10 cellular contexts compared by ENCODE assay signal in the genomic region with DNA sequence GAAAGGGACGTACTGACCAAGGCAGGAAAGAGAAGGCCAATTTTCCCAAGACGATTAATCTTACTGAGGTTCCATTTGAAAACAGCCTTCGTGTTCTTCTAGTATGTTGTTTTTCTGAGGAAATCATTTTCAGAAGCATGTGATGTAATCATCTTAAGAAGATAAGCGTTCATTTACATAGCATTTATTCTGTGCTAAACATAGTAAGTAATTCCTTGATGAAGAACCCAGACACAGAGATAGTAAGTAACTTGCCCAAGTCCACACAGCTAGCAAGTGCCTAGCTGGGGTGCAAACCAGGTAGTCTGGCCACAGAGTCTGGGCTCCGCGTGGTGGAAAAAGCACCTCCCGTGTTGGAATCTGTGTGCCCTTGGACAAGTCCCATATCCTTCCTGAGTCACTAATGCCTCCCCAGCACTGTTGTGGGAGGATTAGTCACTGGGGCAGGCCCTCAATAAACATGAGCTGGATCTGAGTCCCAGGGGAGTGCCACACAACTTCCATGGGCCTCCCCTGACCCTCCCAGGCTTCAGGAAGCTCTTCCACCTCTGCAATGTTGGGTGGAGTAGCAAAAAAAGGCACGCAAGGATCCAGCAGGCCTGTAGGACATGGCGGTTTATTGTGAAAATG. TPM values are rescaled to one million over a fixed set of nuclear protein-coding genes. Genes with fewer than 3 reads are reported as not detected.
DNase-seq lines count a peak whose midpoint lies in the region; ATAC-seq and TF ChIP-seq lines count a peak whose summit lies in the region.
"Had no signal": no experiment of that assay in that cellular context is flagged by ENCODE, and none has a peak within 500 bp of the region (broad histone marks: within the 10 kb centered on the region; RNA-seq: fewer than 3 reads in every experiment).

No MANE protein-coding gene starts in this region.

- H3K36me3 ChIP-seq in Peyer's patch (no peaks in the 10 kb centered on the region), esophagus muscularis mucosa (no peaks in the 10 kb centered on the region), neuronal stem cell (replicated peaks in 1 of 2; ENCODE audit: control insufficient read depth in 2 of 2, insufficient read depth in 2 of 2, low read length in 2 of 2) (no peaks in the 10 kb centered on the region)
- H3K36me3 ChIP-seq: cardiac muscle cell had no signal

- no peak overlapping the region for H4K91ac ChIP-seq in neuronal stem cell (ENCODE audit: low read depth, low read length, poor library complexity)

- no peak for TF ChIP-seq EP300 in esophagus muscularis mucosa (IDR thresholded peaks at IDR 0.05)

- no peaks in the 10 kb centered on the region for H3K9me3 ChIP-seq in Peyer's patch
- H3K9me3 ChIP-seq in esophagus muscularis mucosa = no peaks in the 10 kb centered on the region
- no peaks in the 10 kb centered on the region for H3K9me3 ChIP-seq in neuronal stem cell (replicated peaks in 1 of 2; ENCODE audit: control insufficient read depth in 2 of 2, insufficient read depth in 1 of 2, low read depth in 1 of 2, low read length in 2 of 2)

- TF ChIP-seq POLR2A in Peyer's patch (IDR thresholded peaks at IDR 0.05) (no peak), esophagus muscularis mucosa (IDR thresholded peaks at IDR 0.05; ENCODE audit: low read depth) (no peak)

- H2AFZ ChIP-seq in neuronal stem cell (ENCODE audit: low read length) = peak overlapping the region; percentile 84

- no peak overlapping the region for H2BK12ac ChIP-seq in neuronal stem cell (ENCODE audit: low read length)

- H3K27ac ChIP-seq in Peyer's patch (peak overlapping the region in 3 of 4 donors; percentile 55 to 82 (median 81)), esophagus muscularis mucosa (replicated peaks in 1 of 4) (peak overlapping the region; percentile 67 to 79 (median 76)), neuronal stem cell (replicated peaks; ENCODE audit: low read length) (no peak overlapping the region)
- H3K27ac ChIP-seq: cardiac muscle cell had no signal

- no peak overlapping the region for H3K4me2 ChIP-seq in neuronal stem cell (ENCODE audit: insufficient read depth, low read length, poor library complexity, severe bottlenecking)

- H3K4me1 ChIP-seq in Peyer's patch (peaks cover 0 to 10% (median 0%) of the 10 kb centered on the region in 4 donors), esophagus muscularis mucosa (peaks cover 19 to 32% (median 29%) of the 10 kb centered on the region in 4 donors), neuronal stem cell (ENCODE audit: control insufficient read depth in 2 of 2, insufficient read depth in 1 of 2, low read depth in 1 of 2, low read length in 2 of 2) (peaks cover 5 to 17% of the 10 kb centered on the region in 2 donors)

- WGBS in esophagus muscularis mucosa = 64% methylated on average over 8 of the region's 9 CpGs
- no CpG with 5 or more reads among the region's 9 CpGs for WGBS in neuronal stem cell (ENCODE audit: extremely low coverage in 2 of 2, insufficient read length in 2 of 2, insufficient replicate concordance in 1 of 2), 2 donors

- peak overlapping the region; percentile 76 for H2AK5ac ChIP-seq in neuronal stem cell (ENCODE audit: low read depth, low read length)

- H2BK15ac ChIP-seq in neuronal stem cell (ENCODE audit: low read length) = no peak overlapping the region

- TF ChIP-seq CTCF in AG10803 (conservative IDR thresholded peaks at IDR 0.05; ENCODE audit: low read length) (no peak), Peyer's patch (IDR thresholded peaks at IDR 0.05) (no peak), esophagus muscularis mucosa (IDR thresholded peaks at IDR 0.05) (no peak)

- peak overlapping the region; percentile 42 for H3K14ac ChIP-seq in neuronal stem cell (ENCODE audit: low read length)

- H2BK5ac ChIP-seq in neuronal stem cell (ENCODE audit: low read length) = peak overlapping the region; percentile 62

- H3K27me3 ChIP-seq in Peyer's patch = no peaks in the 10 kb centered on the region
- no peaks in the 10 kb centered on the region for H3K27me3 ChIP-seq in esophagus muscularis mucosa
- H3K27me3 ChIP-seq in neuronal stem cell (ENCODE audit: control insufficient read depth in 3 of 3, insufficient read depth in 3 of 3, low read depth in 1 of 3, low read length in 3 of 3) = peaks cover 0 to 7% (median 0%) of the 10 kb centered on the region in 3 experiments
- H3K27me3 ChIP-seq: cardiac muscle cell had no signal

- H3K79me1 ChIP-seq in neuronal stem cell (ENCODE audit: low read depth, low read length) = no peaks in the 10 kb centered on the region

- H3K18ac ChIP-seq in neuronal stem cell (ENCODE audit: low read length) = no peak overlapping the region

- no peak overlapping the region for H3K23ac ChIP-seq in neuronal stem cell (ENCODE audit: low read depth, low read length, poor library complexity)

- H2BK120ac ChIP-seq in neuronal stem cell (ENCODE audit: low read depth, low read length) = no peak overlapping the region

- intact Hi-C loops in esophagus muscularis mucosa (cut with DNase I) = no loop called here

- peak; percentile 89 for DNase-seq in AG10803 (ENCODE audit: low read depth)
- DNase-seq in Peyer's patch = peak in 2 of 3 donors; percentile 57 to 70
- DNase-seq in esophagus muscularis mucosa (ENCODE audit: extremely low spot score) = no peak
- no peak for DNase-seq in neuronal stem cell (ENCODE audit: low spot score)
- no peak for DNase-seq in ecto neural progenitor cell (ENCODE audit: low spot score)
- no peak for DNase-seq in stimulated activated naive CD4-positive, alpha-beta T cell treated with Interleukin-2 at 50 U/mL for 16 hours (lab: John Stamatoyannopoulos, UW)
- no peak for DNase-seq in T-helper 2 cell
- DNase-seq: stimulated activated CD4-positive, alpha-beta T cell treated with anti-CD3 and anti-CD28 coated beads, Interleukin-15, amount 100 ng/mL, for 24 hours had no signal

- no peak overlapping the region for H4K8ac ChIP-seq in neuronal stem cell (ENCODE audit: low read depth, low read length)

- H3K4ac ChIP-seq in neuronal stem cell (ENCODE audit: low read length) = no peak overlapping the region

- H3K9ac ChIP-seq in neuronal stem cell (ENCODE audit: low read depth, low read length, poor library complexity) = no peak overlapping the region

- H3K4me3 ChIP-seq in AG10803 (ENCODE audit: low read length) (peak overlapping the region; percentile 20; the same call in 1 of the 2 replicates), Peyer's patch (no peak overlapping the region), esophagus muscularis mucosa (peak overlapping the region in 1 of 4 donors; percentile 21), neuronal stem cell (ENCODE audit: low read length in 2 of 2) (no peak overlapping the region)
- H3K4me3 ChIP-seq: cardiac muscle cell had no signal

- ATAC-seq in GM18498 (IDR thresholded peaks at IDR 0.05; ENCODE audit: unreplicated experiment) = no peak

RNA-seq across cellular contexts. Expression of gene ASAP2, which starts 26.9 kb away (rescaled TPM):
- total RNA-seq in Peyer's patch = 10 to 100 TPM; 30.6 to 59.4 (median 37.8) TPM
- 10 to 100 TPM; 18.7 to 24.0 (median 21.3) TPM for total RNA-seq in esophagus muscularis mucosa
- 24.8 TPM for polyA plus RNA-seq in neuronal stem cell (2013, experiment 1 of 2)
- 26.3 TPM for polyA plus RNA-seq in neuronal stem cell (2013, experiment 2 of 2)

Comparison
In these comparisons a context has a peak if more than half of its experiments do, and no peak if none do; other contexts are left out.
1. DNase-seq: peak in AG10803 (single experiment) and Peyer's patch (2 of 3); none in esophagus muscularis mucosa (single experiment), neuronal stem cell (single experiment), ecto neural progenitor cell (single experiment), stimulated activated naive CD4-positive, alpha-beta T cell treated with Interleukin-2 at 50 U/mL for 16 hours (single experiment) and T-helper 2 cell (0 of 5).